ENCODE assay signal across 14 cellular contexts in the genomic region with DNA sequence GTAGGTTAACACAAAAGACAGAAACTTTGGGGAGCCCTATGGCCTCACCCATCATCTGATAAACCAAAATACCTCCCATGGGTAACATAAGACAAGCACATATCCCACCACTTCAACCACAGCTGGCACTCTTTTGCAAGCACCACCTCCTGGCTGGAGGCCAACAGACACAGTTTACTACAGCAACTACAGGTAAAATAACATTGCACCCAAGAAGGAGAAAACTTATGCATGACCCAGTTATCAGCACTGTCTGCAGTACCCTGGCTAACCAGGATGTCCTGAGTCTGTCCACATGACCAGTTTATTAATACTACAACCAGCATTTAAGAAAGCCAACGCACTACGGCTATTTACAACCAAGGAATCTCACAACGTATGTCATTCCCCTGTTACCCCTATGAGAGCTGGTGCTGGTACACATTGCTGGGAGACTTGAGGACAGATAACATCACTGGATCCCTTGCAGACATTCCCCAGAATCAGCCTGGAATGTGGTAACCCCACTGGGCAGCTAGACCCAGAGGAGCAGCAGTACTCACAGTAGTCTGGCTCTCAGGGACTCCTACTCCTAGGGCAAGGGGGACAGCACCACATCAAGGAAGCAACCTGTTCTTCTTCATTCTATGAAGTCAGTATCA. TPM values are rescaled to one million over a fixed set of nuclear protein-coding genes. Genes with fewer than 3 reads are reported as not detected.
A peak's percentile ranks its signal among the peaks of the same experiment; 100 is the strongest.
DNase-seq lines count a peak whose midpoint lies in the region; ATAC-seq, FAIRE-seq and TF ChIP-seq lines count a peak whose summit lies in the region.
"Had no signal": no experiment of that assay in that cellular context is flagged by ENCODE, and none has a peak within 500 bp of the region (broad histone marks: within the 10 kb centered on the region; RNA-seq: fewer than 3 reads in every experiment).

No MANE protein-coding gene starts in this region.

- no peak for TF ChIP-seq CTCF in hepatocyte (IDR thresholded peaks at IDR 0.05; ENCODE audit: poor library complexity)
- no peak for TF ChIP-seq CTCF in CD4-positive, alpha-beta T cell (IDR thresholded peaks at IDR 0.05)

- H3K4me1 ChIP-seq in hepatocyte (ENCODE audit: insufficient read depth) (no peaks in the 10 kb centered on the region), small intestine (ENCODE audit: control insufficient read depth in 2 of 2, insufficient read depth in 1 of 2, low read depth in 1 of 2, low read length in 1 of 2) (peaks cover 0 to 13% of the 10 kb centered on the region in 2 donors)

- 79% methylated on average over 3 of the region's 3 CpGs for WGBS in hepatocyte (ENCODE audit: low lambda C conversion rate, missing lambda C conversion rate)
- 88 to 94% (median 92%) methylated on average over 3 of the region's 3 CpGs for WGBS in small intestine, 3 donors

- no peak for ATAC-seq in stimulated activated memory B cell treated with anti-CD40 and anti-IgM and Interleukin-4, amounts not matched to agents 10 μg/mL and 1 μg/mL and 100 μg/mL, for 72 hours
- no peak for ATAC-seq in GM21529 (IDR thresholded peaks at IDR 0.05; ENCODE audit: unreplicated experiment)
- ATAC-seq in CD4-positive, alpha-beta T cell (ENCODE audit: poor library complexity): no peak

- no peak overlapping the region for H2AFZ ChIP-seq in hepatocyte

- FAIRE-seq in small intestine (lab: Jason Lieb, UNC): no peak

- H3K9me3 ChIP-seq in hepatocyte (ENCODE audit: low read depth) (no peaks in the 10 kb centered on the region), small intestine (ENCODE audit: control insufficient read depth, low read depth) (no peaks in the 10 kb centered on the region)
- H3K9me3 ChIP-seq in CD4-positive, alpha-beta T cell (ENCODE audit: control insufficient read depth, low read length): no peaks in the 10 kb centered on the region

- CTCF ChIA-PET in CD4-positive, alpha-beta T cell (lab: Charles Lee): no interaction called here

- H3K4me3 ChIP-seq in hepatocyte (no peak overlapping the region), small intestine (ENCODE audit: low read depth in 1 of 2, low read length in 2 of 2) (no peak overlapping the region)

- intact Hi-C loops in CD4-positive, alpha-beta T cell (cut with DNase I, micrococcal nuclease): loop anchor here in 1 of 2 experiments (5.0 kb wide), 1 partner anchor 32 kb away; the partner anchor contains the start of gene ELF2

- no peak overlapping the region for H3K27ac Mint-ChIP-seq in stimulated activated memory B cell treated with anti-CD40 and anti-IgM and Interleukin-4, amounts not matched to agents 10 μg/mL and 1 μg/mL and 100 μg/mL, for 72 hours
- no peak overlapping the region for H3K27ac Mint-ChIP-seq in CD4-positive, alpha-beta T cell
- H3K27ac Mint-ChIP-seq: activated naive CD4-positive, alpha-beta T cell treated with anti-CD3 and anti-CD28 coated beads for 36 hours had no signal

- peaks cover 98% of the 10 kb centered on the region for H3K79me2 ChIP-seq in hepatocyte

- H3K9me3 Mint-ChIP-seq in stimulated activated memory B cell treated with anti-CD40 and anti-IgM and Interleukin-4, amounts not matched to agents 10 μg/mL and 1 μg/mL and 100 μg/mL, for 72 hours: no peaks in the 10 kb centered on the region
- H3K9me3 Mint-ChIP-seq in CD4-positive, alpha-beta T cell: no peaks in the 10 kb centered on the region

- no peaks in the 10 kb centered on the region for H3K27me3 ChIP-seq in hepatocyte
- H3K27me3 ChIP-seq in small intestine (ENCODE audit: control insufficient read depth in 2 of 2, insufficient read depth in 2 of 2, low read length in 2 of 2): no peaks in the 10 kb centered on the region
- H3K27me3 ChIP-seq in CD4-positive, alpha-beta T cell (ENCODE audit: control insufficient read depth, insufficient read depth, low read length): no peaks in the 10 kb centered on the region

- peaks cover 11% of the 10 kb centered on the region for H4K20me1 ChIP-seq in hepatocyte (ENCODE audit: insufficient read depth, poor library complexity, severe bottlenecking)

- POLR2A ChIA-PET in CD4-positive, alpha-beta T cell (lab: Charles Lee): no interaction called here

- peaks cover 45% of the 10 kb centered on the region for H3K4me1 Mint-ChIP-seq in stimulated activated memory B cell treated with anti-CD40 and anti-IgM and Interleukin-4, amounts not matched to agents 10 μg/mL and 1 μg/mL and 100 μg/mL, for 72 hours
- peaks cover 30% of the 10 kb centered on the region for H3K4me1 Mint-ChIP-seq in CD4-positive, alpha-beta T cell (ENCODE audit: low read depth)

- no peak overlapping the region for H3K4me3 Mint-ChIP-seq in stimulated activated memory B cell treated with anti-CD40 and anti-IgM and Interleukin-4, amounts not matched to agents 10 μg/mL and 1 μg/mL and 100 μg/mL, for 72 hours
- H3K4me3 Mint-ChIP-seq in CD4-positive, alpha-beta T cell: no peak overlapping the region
- H3K4me3 Mint-ChIP-seq: activated naive CD4-positive, alpha-beta T cell treated with anti-CD3 and anti-CD28 coated beads for 36 hours; naive B cell had no signal

- peak; percentile 53 for DNase-seq in NCI-H2029 (lab: John Stamatoyannopoulos, UW)
- DNase-seq in NCI-H2029 treated with DMSO at 0.1 percent for 48 hours (lab: John Stamatoyannopoulos, UW): no peak
- DNase-seq in NCI-H524 treated with DMSO at 0.1 percent for 48 hours (lab: John Stamatoyannopoulos, UW): peak; percentile 11
- peak; percentile 19 for DNase-seq in hepatocyte (ENCODE audit: low spot score)
- DNase-seq in small intestine: peak; percentile 7
- DNase-seq in CD4-positive, alpha-beta T cell: no peak
- DNase-seq: activated CD4-positive, alpha-beta T cell treated with anti-CD3 and anti-CD28 coated beads for 48 hours; activated naive CD4-positive, alpha-beta T cell treated with anti-CD3 and anti-CD28 coated beads for 36 hours; dermis blood vessel endothelial cell; hippocampal formation; naive B cell; NCI-H2081 had no signal

- H3K4me2 ChIP-seq in hepatocyte: no peak overlapping the region

- H3K9me2 ChIP-seq in hepatocyte (replicated peaks; ENCODE audit: insufficient read depth): no peaks in the 10 kb centered on the region

- H3K27ac ChIP-seq in hepatocyte (no peak overlapping the region), small intestine (ENCODE audit: low read depth in 1 of 2, low read length in 1 of 2) (no peak overlapping the region)
- no peak overlapping the region for H3K27ac ChIP-seq in CD4-positive, alpha-beta T cell (ENCODE audit: low read depth, low read length)

- H3K36me3 Mint-ChIP-seq in stimulated activated memory B cell treated with anti-CD40 and anti-IgM and Interleukin-4, amounts not matched to agents 10 μg/mL and 1 μg/mL and 100 μg/mL, for 72 hours: peaks cover 6% of the 10 kb centered on the region
- no peaks in the 10 kb centered on the region for H3K36me3 Mint-ChIP-seq in CD4-positive, alpha-beta T cell (ENCODE audit: low read depth)

- H3K36me3 ChIP-seq in hepatocyte (replicated peaks; ENCODE audit: insufficient read depth, low read depth): no peaks in the 10 kb centered on the region
- H3K36me3 ChIP-seq in small intestine (ENCODE audit: control insufficient read depth in 2 of 2, insufficient read depth in 2 of 2, low read length in 2 of 2): no peaks in the 10 kb centered on the region

- H3K27me3 Mint-ChIP-seq in stimulated activated memory B cell treated with anti-CD40 and anti-IgM and Interleukin-4, amounts not matched to agents 10 μg/mL and 1 μg/mL and 100 μg/mL, for 72 hours: no peaks in the 10 kb centered on the region
- H3K27me3 Mint-ChIP-seq in CD4-positive, alpha-beta T cell: no peaks in the 10 kb centered on the region
- H3K27me3 Mint-ChIP-seq: naive B cell had no signal

RNA-seq across cellular contexts. Expression of gene ELF2, which starts 32.0 kb away (rescaled TPM):
- total RNA-seq in hepatocyte: 42.5 and 46.9 TPM in 2 replicates
- 23.8 and 33.1 TPM in 2 replicates for polyA plus RNA-seq in hepatocyte
- 10 to 100 TPM in 2 of 3 donors, 1 to 10 TPM in 1; 8.1 to 14.5 (median 10.3) TPM for polyA plus RNA-seq in small intestine
- total RNA-seq in CD4-positive, alpha-beta T cell: 10 to 100 TPM; 83.3 to 84.1 TPM

Comparison
In these comparisons a context has a peak if more than half of its experiments do, and no peak if none do; other contexts are left out.
1. DNase-seq: peak in NCI-H2029 (single experiment), NCI-H524 treated with DMSO at 0.1 percent for 48 hours (single experiment), hepatocyte (single experiment) and small intestine (single experiment); none in NCI-H2029 treated with DMSO at 0.1 percent for 48 hours (single experiment) and CD4-positive, alpha-beta T cell (0 of 10).